ENCODE assay signal across 1 cellular context in the genomic region with DNA sequence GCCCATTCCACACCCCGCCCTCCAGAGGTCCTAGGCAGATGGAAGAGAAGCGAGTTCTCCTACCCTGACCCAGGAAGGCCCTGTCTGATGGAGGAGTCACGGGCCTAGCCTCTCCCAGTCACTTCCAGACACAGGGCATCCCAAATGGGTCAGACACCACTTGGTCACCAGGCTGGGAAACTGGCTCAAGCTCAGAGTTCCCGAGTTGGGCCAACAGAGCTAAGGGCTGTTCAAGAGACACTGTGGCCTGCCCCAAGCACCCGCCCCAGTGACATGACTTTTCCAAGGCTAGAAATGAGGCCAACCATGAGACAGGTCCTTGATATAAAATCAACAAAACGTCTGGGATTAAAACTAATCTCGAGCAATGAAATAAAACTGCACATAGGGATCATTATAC.
TF ChIP-seq lines count a peak whose summit lies in the region.

No MANE protein-coding gene starts in this region.

TF ChIP-seq in endothelial cell of umbilical vein, 7 proteins besides CTCF, POLR2A, EP300 and RAD21 (continued from another document):
- TF ChIP-seq MYC (IDR thresholded peaks at IDR 0.05; ENCODE audit: low read depth, low read length): no peak
- TF ChIP-seq JUN (IDR thresholded peaks at IDR 0.05; ENCODE audit: borderline replicate concordance, insufficient read depth, insufficient read length, low read depth): no peak
- no peak for TF ChIP-seq GATA2 (IDR thresholded peaks at IDR 0.05; ENCODE audit: insufficient read depth, insufficient read length, low read depth, low read length)
- TF ChIP-seq POLR2AphosphoS5 (IDR thresholded peaks at IDR 0.05; ENCODE audit: insufficient read depth, low read depth, low read length): no peak
- no peak for TF ChIP-seq EZH2 (IDR thresholded peaks at IDR 0.05; ENCODE audit: borderline replicate concordance, low read depth, low read length, severe bottlenecking)
